ENCODE assay signal across 1 cellular context in genomic region chr15:74842581-74843444, GRCh38.
A peak's percentile ranks its signal among the peaks of the same experiment; 100 is the strongest.
TF ChIP-seq lines count a peak whose summit lies in the region.

Gene ULK3 (minus strand): TSS chr15:74843156. CDS start chr15:74843105, 51 bp downstream.

TF ChIP-seq in A549, 52 proteins besides CTCF, POLR2A, EP300 and RAD21 (continued from another document):
- TF ChIP-seq ZNF302 (CRISPR knock-in tag; IDR thresholded peaks at IDR 0.05) (no peak), CHD2 (IDR thresholded peaks at IDR 0.05; ENCODE audit: low read length, partially characterized antibody) (no peak), NPAS2 (CRISPR knock-in tag; IDR thresholded peaks at IDR 0.05; ENCODE audit: borderline replicate concordance) (peak; percentile 63), REST (IDR thresholded peaks at IDR 0.05) (no peak), HOXB13 (CRISPR knock-in tag; IDR thresholded peaks at IDR 0.05; ENCODE audit: low read depth) (peak; percentile 91; the same call in 1 of the 2 replicates), HEYL (CRISPR knock-in tag; IDR thresholded peaks at IDR 0.05) (no peak), TFCP2L1 (CRISPR knock-in tag; IDR thresholded peaks at IDR 0.05) (no peak), ATOH8 (CRISPR knock-in tag; IDR thresholded peaks at IDR 0.05; ENCODE audit: low read depth) (0 out of 2 replicates have a peak, but pooled peaks have one; percentile 48), MAX (IDR thresholded peaks at IDR 0.05) (peak; percentile 98), SREBF2 (IDR thresholded peaks at IDR 0.05) (no peak), POLR2AphosphoS2 (conservative IDR thresholded peaks at IDR 0.05; ENCODE audit: low read length) (no peak), GATA3 (IDR thresholded peaks at IDR 0.05; ENCODE audit: borderline replicate concordance) (no peak), RFX5 (IDR thresholded peaks at IDR 0.05) (no peak; the same call in 1 of the 2 replicates), MAZ (IDR thresholded peaks at IDR 0.05; ENCODE audit: borderline replicate concordance, low read depth, low read length) (0 out of 2 replicates have a peak, but pooled peaks have one; percentile 66), JUN (IDR thresholded peaks at IDR 0.05) (peak; percentile 77 to 83; a peak in 4 of 5 replicates), PHF8 (IDR thresholded peaks at IDR 0.05; ENCODE audit: borderline replicate concordance, low read depth) (peak; percentile 92), EHF (CRISPR knock-in tag; IDR thresholded peaks at IDR 0.05) (peak; percentile 60; the same call in 1 of the 2 replicates), NFE2L2 (conservative IDR thresholded peaks at IDR 0.05; ENCODE audit: low read length) (no peak), ZSCAN20 (CRISPR knock-in tag; IDR thresholded peaks at IDR 0.05) (no peak), TP53 (CRISPR knock-in tag; IDR thresholded peaks at IDR 0.05) (peak; percentile 70; the same call in 1 of the 2 replicates), BHLHE40 (IDR thresholded peaks at IDR 0.05; ENCODE audit: low read depth, low read length) (no peak), PBX3 (IDR thresholded peaks at IDR 0.05) (peak; percentile 87), EHMT2 (IDR thresholded peaks at IDR 0.05; ENCODE audit: low read depth) (no peak), SMC3 (IDR thresholded peaks at IDR 0.05) (peak; percentile 26; the same call in 1 of the 3 replicates)
